8 cellular contexts compared by ENCODE assay signal in genomic region chr7:20172736-20173334, GRCh38. TPM values are rescaled to one million over a fixed set of nuclear protein-coding genes. Genes with fewer than 3 reads are reported as not detected.
DNase-seq lines count a peak whose midpoint lies in the region; ATAC-seq and TF ChIP-seq lines count a peak whose summit lies in the region.

No MANE protein-coding gene starts in this region.

- no peak for TF ChIP-seq CTCF in activated B cell treated with CpG ODN at 0.5 μM for 24 hours (IDR thresholded peaks at IDR 0.05)

- CTCF ChIA-PET in activated B cell treated with CpG ODN at 0.5 μM for 24 hours (lab: Charles Lee) = interaction anchor here (0.7 to 3.1 kb wide), 30 partner anchors 13 to 464 kb away, joined by 3 to 47 read pairs (median 5); partner anchors contain the start of genes MACC1 and POLR1F

- H3K4me3 Mint-ChIP-seq in activated B cell treated with CpG ODN at 0.5 μM for 24 hours = no peak overlapping the region
- no peak overlapping the region for H3K4me3 Mint-ChIP-seq in stimulated activated naive B cell treated with anti-CD40 and anti-IgM and Interleukin-4, amounts not matched to agents 10 μg/mL and 1 μg/mL and 100 μg/mL, for 72 hours

- ATAC-seq in GM21723 (IDR thresholded peaks at IDR 0.05; ENCODE audit: unreplicated experiment) = peak; percentile 66
- ATAC-seq in activated B cell treated with CpG ODN at 0.5 μM for 24 hours (ENCODE audit: low read depth) = peak; percentile 61
- peak; percentile 60 to 77 for ATAC-seq in stimulated activated naive B cell treated with anti-CD40 and anti-IgM and Interleukin-4, amounts not matched to agents 10 μg/mL and 1 μg/mL and 100 μg/mL, for 72 hours (replicated peaks)
- ATAC-seq in HG03196 (IDR thresholded peaks at IDR 0.05; ENCODE audit: unreplicated experiment) = no peak

- H3K27me3 Mint-ChIP-seq in activated B cell treated with CpG ODN at 0.5 μM for 24 hours = no peaks in the 10 kb centered on the region
- H3K27me3 Mint-ChIP-seq in stimulated activated naive B cell treated with anti-CD40 and anti-IgM and Interleukin-4, amounts not matched to agents 10 μg/mL and 1 μg/mL and 100 μg/mL, for 72 hours = no peaks in the 10 kb centered on the region

- peaks cover 11% of the 10 kb centered on the region for H3K4me1 Mint-ChIP-seq in activated B cell treated with CpG ODN at 0.5 μM for 24 hours
- peaks cover 6% of the 10 kb centered on the region in 2 donors for H3K4me1 Mint-ChIP-seq in stimulated activated naive B cell treated with anti-CD40 and anti-IgM and Interleukin-4, amounts not matched to agents 10 μg/mL and 1 μg/mL and 100 μg/mL, for 72 hours

- H3K36me3 Mint-ChIP-seq in activated B cell treated with CpG ODN at 0.5 μM for 24 hours (ENCODE audit: low read depth) = peaks cover 15% of the 10 kb centered on the region
- no peaks in the 10 kb centered on the region for H3K36me3 Mint-ChIP-seq in stimulated activated naive B cell treated with anti-CD40 and anti-IgM and Interleukin-4, amounts not matched to agents 10 μg/mL and 1 μg/mL and 100 μg/mL, for 72 hours

- intact Hi-C loops in activated B cell treated with CpG ODN at 0.5 μM for 24 hours (cut with micrococcal nuclease) = loop anchor here (1.0 to 5.0 kb wide), 5 partner anchors 59 to 424 kb away; no protein-coding TSS in a partner anchor

- no peak overlapping the region for H3K27ac Mint-ChIP-seq in activated B cell treated with CpG ODN at 0.5 μM for 24 hours
- no peak overlapping the region for H3K27ac Mint-ChIP-seq in stimulated activated naive B cell treated with anti-CD40 and anti-IgM and Interleukin-4, amounts not matched to agents 10 μg/mL and 1 μg/mL and 100 μg/mL, for 72 hours

- POLR2A ChIA-PET in activated B cell treated with CpG ODN at 0.5 μM for 24 hours (lab: Charles Lee) = interaction anchor here (0.7 to 1.1 kb wide), 4 partner anchors 47 to 191 kb away, joined by 3 to 4 read pairs (median 4); no protein-coding TSS in a partner anchor

- H3K9me3 Mint-ChIP-seq in activated B cell treated with CpG ODN at 0.5 μM for 24 hours = no peaks in the 10 kb centered on the region
- H3K9me3 Mint-ChIP-seq in stimulated activated naive B cell treated with anti-CD40 and anti-IgM and Interleukin-4, amounts not matched to agents 10 μg/mL and 1 μg/mL and 100 μg/mL, for 72 hours = no peaks in the 10 kb centered on the region

- DNase-seq in DMS53 treated with DMSO at 0.1 percent for 48 hours (lab: John Stamatoyannopoulos, UW; ENCODE audit: unreplicated experiment) (peak; percentile 28), NCI-H146 treated with DMSO at 0.1 percent for 48 hours (lab: John Stamatoyannopoulos, UW; ENCODE audit: unreplicated experiment) (peak; percentile 59), activated B cell treated with CpG ODN at 0.5 μM for 24 hours (peak; percentile 27), iPS DF 19.7 (ENCODE audit: low read depth, low spot score) (peak; percentile 64)
- DNase-seq in stimulated activated naive B cell treated with anti-CD40 and anti-IgM and Interleukin-4, amounts not matched to agents 10 μg/mL and 1 μg/mL and 100 μg/mL, for 72 hours = peak; percentile 24
- DNase-seq in activated effector memory CD4-positive, alpha-beta T cell treated with Interleukin-2 at 50 U/mL for 16 hours = no peak

RNA-seq across cellular contexts. Expression of gene MACC1, which starts 44.3 kb away (rescaled TPM):
- 13.9 and 20.3 TPM in 2 replicates for total RNA-seq in activated B cell treated with CpG ODN at 0.5 μM for 24 hours
